ENCODE assay signal across 8 cellular contexts in the genomic region with DNA sequence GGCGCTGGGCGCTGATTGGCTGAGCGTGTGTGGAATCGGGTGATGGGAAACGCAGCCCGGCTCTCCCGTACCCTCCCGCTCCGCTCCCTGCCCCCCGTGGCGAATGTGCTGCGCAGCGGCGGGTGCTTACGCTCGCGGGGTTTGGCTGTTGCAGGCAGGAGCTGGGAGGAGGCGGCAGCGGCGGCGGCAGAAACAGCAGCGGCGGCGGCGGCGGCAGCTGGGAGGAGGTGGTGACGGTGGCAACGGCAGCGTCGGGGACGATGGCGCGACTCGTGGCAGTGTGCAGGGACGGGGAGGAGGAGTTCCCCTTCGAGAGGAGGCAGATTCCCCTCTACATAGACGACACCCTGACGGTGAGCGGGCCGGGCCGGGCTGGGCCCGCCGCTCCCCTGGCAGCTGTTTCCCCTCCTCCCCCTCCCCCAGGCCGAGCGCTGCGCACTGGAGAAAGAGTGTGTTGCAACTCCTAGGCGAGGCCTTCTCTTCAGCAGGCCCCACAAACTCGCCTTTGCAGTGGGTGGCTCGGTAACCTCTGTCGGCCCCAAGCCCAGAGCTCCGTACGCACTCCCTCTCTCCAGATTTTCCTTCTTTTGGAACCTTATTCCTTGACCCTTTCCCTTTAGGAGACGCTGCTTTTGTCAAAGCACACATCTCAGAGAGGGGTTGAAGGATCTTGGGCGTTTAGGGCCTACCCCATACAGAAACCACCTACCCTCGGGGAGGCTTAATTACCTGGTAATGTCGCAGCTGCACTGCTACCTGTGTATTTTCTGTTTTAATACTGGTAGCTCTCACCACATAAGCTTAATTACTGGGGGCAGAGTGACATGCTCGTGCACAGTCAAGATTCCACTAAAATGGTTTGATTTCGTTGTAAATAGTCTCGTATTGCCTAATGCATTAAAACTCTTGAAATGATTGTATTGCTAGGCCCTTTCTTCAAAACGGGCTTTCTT. TPM values are rescaled to one million over a fixed set of nuclear protein-coding genes. Genes with fewer than 3 reads are reported as not detected.
DNase-seq lines count a peak whose midpoint lies in the region; ATAC-seq and TF ChIP-seq lines count a peak whose summit lies in the region.

No MANE protein-coding gene starts in this region.

- peaks cover 2% of the 10 kb centered on the region for H3K36me3 ChIP-seq in CD4-positive, CD25-positive, alpha-beta regulatory T cell (ENCODE audit: control insufficient read depth, insufficient read depth, low read length)
- H3K36me3 ChIP-seq in duodenal mucosa (ENCODE audit: control insufficient read depth in 1 of 2, insufficient read depth in 2 of 2, low read length in 2 of 2) (peaks cover 0 to 5% of the 10 kb centered on the region in 2 donors), lung (ENCODE audit: control insufficient read depth in 2 of 2, insufficient read depth in 2 of 2, low read length in 2 of 2) (no peaks in the 10 kb centered on the region)

- no peak for TF ChIP-seq CTCF in activated CD8-positive, alpha-beta T cell treated with anti-CD3 and anti-CD28 coated beads for 36 hours (IDR thresholded peaks at IDR 0.05)
- TF ChIP-seq CTCF in lung (IDR thresholded peaks at IDR 0.05; ENCODE audit: control extremely low read depth, extremely low read depth) = no peak

- peaks cover 6% of the 10 kb centered on the region for H3K27me3 Mint-ChIP-seq in CD4-positive, CD25-positive, alpha-beta regulatory T cell
- no peaks in the 10 kb centered on the region for H3K27me3 Mint-ChIP-seq in activated CD8-positive, alpha-beta T cell treated with anti-CD3 and anti-CD28 coated beads for 36 hours

- peak; percentile 95 to 96 (median 96) for DNase-seq in CD4-positive, CD25-positive, alpha-beta regulatory T cell
- DNase-seq in NCI-H774 (lab: John Stamatoyannopoulos, UW) (peak; percentile 99), lung (ENCODE audit: low spot score) (peak; percentile 97)
- DNase-seq in activated CD8-positive, alpha-beta T cell treated with anti-CD3 and anti-CD28 coated beads for 36 hours = peak; percentile 97
- peak; percentile 88 to 95 (median 90) for DNase-seq in stimulated activated CD4-positive, alpha-beta T cell treated with anti-CD3 and anti-CD28 coated beads, TNF-alpha, amount 100 ng/mL, for 1 hour (ENCODE audit: low read depth in 3 of 3, low spot score in 1 of 3)

- H3K4me3 ChIP-seq in CD4-positive, CD25-positive, alpha-beta regulatory T cell (ENCODE audit: low read depth, low read length) = peak overlapping the region; percentile 97
- H3K4me3 ChIP-seq in duodenal mucosa (ENCODE audit: low read depth in 1 of 2, low read length in 2 of 2) = peak overlapping the region; percentile 83 to 94
- H3K4me3 ChIP-seq in lung = peak overlapping the region; percentile 88

- peaks cover 25 to 56% (median 39%) of the 10 kb centered on the region in 4 donors for H3K4me1 Mint-ChIP-seq in CD4-positive, CD25-positive, alpha-beta regulatory T cell
- peaks cover 33% of the 10 kb centered on the region for H3K4me1 Mint-ChIP-seq in activated CD8-positive, alpha-beta T cell treated with anti-CD3 and anti-CD28 coated beads for 36 hours (ENCODE audit: low read depth)

- CTCF ChIA-PET in activated CD8-positive, alpha-beta T cell treated with anti-CD3 and anti-CD28 coated beads for 36 hours (lab: Charles Lee) = interaction anchor here (0.6 to 4.6 kb wide), 4 partner anchors 8 to 58 kb away, joined by 3 to 22 read pairs (median 3); partner anchors contain the start of genes MYO19 and PIGW

- WGBS in lung, 2 donors = 0% methylated on average over 51 to 60 of the region's 60 CpGs

- no peaks in the 10 kb centered on the region for H3K9me3 ChIP-seq in CD4-positive, CD25-positive, alpha-beta regulatory T cell (ENCODE audit: control insufficient read depth in 2 of 2, low read length in 2 of 2)
- H3K9me3 ChIP-seq in duodenal mucosa (ENCODE audit: control insufficient read depth in 1 of 2, low read length in 2 of 2) (no peaks in the 10 kb centered on the region), lung (ENCODE audit: control insufficient read depth in 2 of 2, insufficient read depth in 1 of 2, low read length in 1 of 2) (no peaks in the 10 kb centered on the region)

- ATAC-seq in CD4-positive, CD25-positive, alpha-beta regulatory T cell (ENCODE audit: low read depth in 2 of 2) = peak; percentile 80 to 86
- peak; percentile 67 for ATAC-seq in GM19438 (IDR thresholded peaks at IDR 0.05; ENCODE audit: low read depth, unreplicated experiment)
- ATAC-seq in HG03565 (IDR thresholded peaks at IDR 0.05; ENCODE audit: unreplicated experiment) = peak; percentile 49
- ATAC-seq in activated CD8-positive, alpha-beta T cell treated with anti-CD3 and anti-CD28 coated beads for 36 hours = peak; percentile 78
- peak; percentile 92 for ATAC-seq in lung (ENCODE audit: insufficient read depth, low FRiP score)

- H3K27me3 ChIP-seq in CD4-positive, CD25-positive, alpha-beta regulatory T cell (ENCODE audit: control insufficient read depth, insufficient read depth, low read length) = no peaks in the 10 kb centered on the region
- H3K27me3 ChIP-seq in duodenal mucosa (ENCODE audit: control insufficient read depth in 1 of 2, insufficient read depth in 2 of 2, low read length in 2 of 2) (no peaks in the 10 kb centered on the region), lung (ENCODE audit: control insufficient read depth, insufficient read depth) (no peaks in the 10 kb centered on the region)

- H3K27ac ChIP-seq in CD4-positive, CD25-positive, alpha-beta regulatory T cell (ENCODE audit: insufficient read depth, low read length, poor library complexity, severe bottlenecking) = peak overlapping the region; percentile 99
- H3K27ac ChIP-seq in duodenal mucosa (ENCODE audit: low read depth, low read length) = peak overlapping the region; percentile 92
- peak overlapping the region; percentile 71 to 98 for H3K27ac ChIP-seq in lung (ENCODE audit: low read depth in 1 of 2, low read length in 1 of 2)

- peaks cover 5% of the 10 kb centered on the region for H3K36me3 Mint-ChIP-seq in CD4-positive, CD25-positive, alpha-beta regulatory T cell
- peaks cover 33% of the 10 kb centered on the region for H3K36me3 Mint-ChIP-seq in activated CD8-positive, alpha-beta T cell treated with anti-CD3 and anti-CD28 coated beads for 36 hours (ENCODE audit: low read depth)

- H3K9ac ChIP-seq in duodenal mucosa (ENCODE audit: low read depth in 1 of 2, low read length in 2 of 2) = peak overlapping the region; percentile 86 to 97

- POLR2A ChIA-PET in activated CD8-positive, alpha-beta T cell treated with anti-CD3 and anti-CD28 coated beads for 36 hours (lab: Charles Lee) = interaction anchor here (0.5 to 6.4 kb wide), 12 partner anchors 9 to 782 kb away, joined by 3 to 91 read pairs (median 4); partner anchors contain the start of genes DHRS11, MRM1, MYO19 and PIGW

- intact Hi-C loops in activated CD8-positive, alpha-beta T cell treated with anti-CD3 and anti-CD28 coated beads for 36 hours (cut with micrococcal nuclease) = no loop called here

- peak overlapping the region; percentile 93 to 97 (median 94) for H3K4me3 Mint-ChIP-seq in CD4-positive, CD25-positive, alpha-beta regulatory T cell
- H3K4me3 Mint-ChIP-seq in activated CD8-positive, alpha-beta T cell treated with anti-CD3 and anti-CD28 coated beads for 36 hours = peak overlapping the region; percentile 98

- H3K4me1 ChIP-seq in CD4-positive, CD25-positive, alpha-beta regulatory T cell (ENCODE audit: control insufficient read depth, insufficient read depth, low read length, poor library complexity, severe bottlenecking) = peaks cover 57% of the 10 kb centered on the region
- peaks cover 39 to 48% of the 10 kb centered on the region in 2 donors for H3K4me1 ChIP-seq in duodenal mucosa (ENCODE audit: control insufficient read depth in 1 of 2, insufficient read depth in 2 of 2, low read length in 2 of 2)
- peaks cover 3% of the 10 kb centered on the region in 2 donors for H3K4me1 ChIP-seq in lung (ENCODE audit: control insufficient read depth in 2 of 2, insufficient read depth in 2 of 2, low read length in 2 of 2)

- H3K27ac Mint-ChIP-seq in CD4-positive, CD25-positive, alpha-beta regulatory T cell = peak overlapping the region; percentile 80 to 94 (median 89)
- H3K27ac Mint-ChIP-seq in activated CD8-positive, alpha-beta T cell treated with anti-CD3 and anti-CD28 coated beads for 36 hours = peak overlapping the region; percentile 96

- H3K9me3 Mint-ChIP-seq in CD4-positive, CD25-positive, alpha-beta regulatory T cell = no peaks in the 10 kb centered on the region
- H3K9me3 Mint-ChIP-seq in activated CD8-positive, alpha-beta T cell treated with anti-CD3 and anti-CD28 coated beads for 36 hours = no peaks in the 10 kb centered on the region

RNA-seq across cellular contexts. Expression of gene GGNBP2, which starts 1.0 kb away (rescaled TPM):
- total RNA-seq in CD4-positive, CD25-positive, alpha-beta regulatory T cell = 144 TPM
- polyA plus RNA-seq in CD4-positive, CD25-positive, alpha-beta regulatory T cell = 10 to 100 TPM; 45.9 to 60.0 (median 53.0) TPM
- total RNA-seq in activated CD8-positive, alpha-beta T cell treated with anti-CD3 and anti-CD28 coated beads for 36 hours = 10 to 100 TPM; 82.9 to 87.4 TPM
- 10 to 100 TPM; 71.9 to 86.7 TPM for total RNA-seq in lung
- 10 to 100 TPM; 40.0 to 45.1 TPM for polyA plus RNA-seq in lung

RNA-seq across cellular contexts. Expression of gene PIGW, which starts 11.0 kb away (rescaled TPM):
- 6.2 TPM for total RNA-seq in CD4-positive, CD25-positive, alpha-beta regulatory T cell
- 10 to 100 TPM in 1 of 4 donors, 1 to 10 TPM in 3; 4.6 to 10.6 (median 7.3) TPM for polyA plus RNA-seq in CD4-positive, CD25-positive, alpha-beta regulatory T cell
- 10 to 100 TPM; 11.0 to 11.9 TPM for total RNA-seq in activated CD8-positive, alpha-beta T cell treated with anti-CD3 and anti-CD28 coated beads for 36 hours
- total RNA-seq in lung = 10 to 100 TPM in 1 of 2 donors, 1 to 10 TPM in 1; 6.2 to 15.4 TPM
- 10 to 100 TPM in 1 of 2 donors, 1 to 10 TPM in 1; 8.0 to 13.2 TPM for polyA plus RNA-seq in lung

RNA-seq across cellular contexts. Expression of gene MYO19, which starts 11.1 kb away (rescaled TPM):
- 86.1 TPM for total RNA-seq in CD4-positive, CD25-positive, alpha-beta regulatory T cell
- 1 to 10 TPM; 4.8 to 8.1 (median 5.9) TPM for polyA plus RNA-seq in CD4-positive, CD25-positive, alpha-beta regulatory T cell
- total RNA-seq in activated CD8-positive, alpha-beta T cell treated with anti-CD3 and anti-CD28 coated beads for 36 hours = 100 to 1,000 TPM; 106 to 114 TPM
- total RNA-seq in lung = 10 to 100 TPM; 40.2 to 66.6 TPM
- polyA plus RNA-seq in lung = 10 to 100 TPM; 26.5 to 29.8 TPM

RNA-seq across cellular contexts. Expression of gene DHRS11, which starts 45.9 kb away (rescaled TPM):
- 4.7 TPM for total RNA-seq in CD4-positive, CD25-positive, alpha-beta regulatory T cell
- 1 to 10 TPM; 3.3 to 5.5 (median 4.7) TPM for polyA plus RNA-seq in CD4-positive, CD25-positive, alpha-beta regulatory T cell
- total RNA-seq in activated CD8-positive, alpha-beta T cell treated with anti-CD3 and anti-CD28 coated beads for 36 hours = 1 to 10 TPM; 8.6 to 9.2 TPM
- 1 to 10 TPM; 3.7 to 6.6 TPM for total RNA-seq in lung
- polyA plus RNA-seq in lung = 1 to 10 TPM; 4.8 to 9.1 TPM

RNA-seq across cellular contexts. Expression of gene MRM1, which starts 55.6 kb away (rescaled TPM):
- total RNA-seq in CD4-positive, CD25-positive, alpha-beta regulatory T cell = 3.2 TPM
- 1 to 10 TPM; 5.6 to 8.0 (median 7.4) TPM for polyA plus RNA-seq in CD4-positive, CD25-positive, alpha-beta regulatory T cell
- 10 to 100 TPM; 24.5 to 27.4 TPM for total RNA-seq in activated CD8-positive, alpha-beta T cell treated with anti-CD3 and anti-CD28 coated beads for 36 hours
- total RNA-seq in lung = 1 to 10 TPM; 3.5 to 9.9 TPM
- 1 to 10 TPM; 7.3 to 8.2 TPM for polyA plus RNA-seq in lung

Comparison
In these comparisons a context has a peak if more than half of its experiments do, and no peak if none do; other contexts are left out.
1. Peak in every context shown above with its lines: DNase-seq, ATAC-seq, H3K4me3 ChIP-seq and H3K27ac ChIP-seq.